15 cellular contexts compared by ENCODE assay signal in genomic region chr5:142512680-142513042, GRCh38.
A peak's percentile ranks its signal among the peaks of the same experiment; 100 is the strongest.
DNase-seq lines count a peak whose midpoint lies in the region; FAIRE-seq and TF ChIP-seq lines count a peak whose summit lies in the region.
"Had no signal": no experiment of that assay in that cellular context is flagged by ENCODE, and none has a peak within 500 bp of the region (broad histone marks: within the 10 kb centered on the region; RNA-seq: fewer than 3 reads in every experiment).

No MANE protein-coding gene starts in this region.

- no peak for FAIRE-seq in H1 (lab: Jason Lieb, UNC)

- H2AFZ ChIP-seq in H1 (ENCODE audit: low read length) (no peak overlapping the region), mesenchymal stem cell (ENCODE audit: low read depth, low read length) (no peak overlapping the region)

- H2BK15ac ChIP-seq in H1 (ENCODE audit: low read length) (0 out of 2 replicates have a peak overlapping the region, but pooled peaks have one; percentile 66), mesenchymal stem cell (ENCODE audit: low read depth, poor library complexity, severe bottlenecking) (peak overlapping the region; percentile 2)

- H3K79me1 ChIP-seq in H1 (ENCODE audit: low read depth, low read length) (no peaks in the 10 kb centered on the region), mesenchymal stem cell (replicated peaks; ENCODE audit: low read length, poor library complexity, severe bottlenecking) (no peaks in the 10 kb centered on the region)

- no peak overlapping the region; the same call in 1 of the 2 replicates for H2AK5ac ChIP-seq in H1 (ENCODE audit: low read depth, low read length)
- H2AK5ac ChIP-seq in mesenchymal stem cell (ENCODE audit: low read length, severe bottlenecking) = no peak overlapping the region

- no peak overlapping the region for H4K5ac ChIP-seq in H1 (ENCODE audit: insufficient read length, low read depth, low read length)

- H3K18ac ChIP-seq in H1 (ENCODE audit: extremely low read depth, low read length) (no peak overlapping the region), mesenchymal stem cell (ENCODE audit: low read depth in 1 of 2, low read length in 2 of 2) (peak overlapping the region; percentile 49 to 85)

- H3K4me1 ChIP-seq in H1 (replicated peaks in 1 of 4; ENCODE audit: control insufficient read depth in 3 of 4, insufficient read depth in 4 of 4, low read length in 3 of 4) (peaks cover 0 to 14% (median 3%) of the 10 kb centered on the region in 4 experiments; a peak in 2 of 7 replicates), mesenchymal stem cell (ENCODE audit: control insufficient read depth, insufficient read depth, low read depth, low read length) (peaks cover 19% of the 10 kb centered on the region)
- H3K4me1 ChIP-seq: uterus had no signal

- peak overlapping the region; percentile 20 for H3K27ac Mint-ChIP-seq in Calu3 (ENCODE audit: unreplicated experiment)
- no peak overlapping the region for H3K27ac Mint-ChIP-seq in activated T-cell treated with anti-CD3 and anti-CD28 coated beads, Interleukin-2, amount 50 U/mL, for 24 hours
- H3K27ac Mint-ChIP-seq: activated CD8-positive, alpha-beta T cell treated with anti-CD3 and anti-CD28 coated beads for 36 hours; activated naive CD4-positive, alpha-beta T cell treated with anti-CD3 and anti-CD28 coated beads, Interleukin-2, amount 50 U/mL, for 24 hours had no signal

- no peak overlapping the region for H3K4me3 ChIP-seq in H1 (ENCODE audit: extremely low read depth in 1 of 4, insufficient read depth in 2 of 4, low read depth in 3 of 4, low read length in 4 of 4)
- no peak overlapping the region for H3K4me3 ChIP-seq in mesenchymal stem cell (ENCODE audit: insufficient read depth in 1 of 2, low read depth in 1 of 2, low read length in 2 of 2)
- H3K4me3 ChIP-seq: BLaER1 treated with 17β-estradiol and CSF1 and Interleukin-3, amounts not matched to agents 10 nM and 100 nM; heart left ventricle; uterus had no signal

- H3K56ac ChIP-seq in H1 (replicated peaks; ENCODE audit: insufficient read length, low read depth, low read length) = no peak overlapping the region

- no peaks in the 10 kb centered on the region for H4K20me1 ChIP-seq in H1 (replicated peaks in 1 of 2; ENCODE audit: control insufficient read depth in 1 of 2, insufficient read depth in 2 of 2, low read length in 2 of 2)
- H4K20me1 ChIP-seq: BLaER1 treated with 17β-estradiol and CSF1 and Interleukin-3, amounts not matched to agents 10 nM and 100 nM had no signal

- TF ChIP-seq RAD21 in H1 (IDR thresholded peaks at IDR 0.05 in 1 of 2, conservative IDR thresholded peaks at IDR 0.05 in 1 of 2; ENCODE audit: low read depth in 2 of 2, low read length in 2 of 2) = no peak

- no peak overlapping the region for H2BK120ac ChIP-seq in H1 (replicated peaks; ENCODE audit: low read depth, low read length)
- H2BK120ac ChIP-seq in mesenchymal stem cell (ENCODE audit: low read depth, low read length) = peak overlapping the region; percentile 96

- H2BK5ac ChIP-seq in H1 (ENCODE audit: low read depth, low read length) (no peak overlapping the region), mesenchymal stem cell (ENCODE audit: low read depth, low read length, poor library complexity, severe bottlenecking) (no peak overlapping the region)

- peaks cover 16% of the 10 kb centered on the region for H3K36me3 Mint-ChIP-seq in Calu3 (ENCODE audit: insufficient read depth, unreplicated experiment)
- peaks cover 7% of the 10 kb centered on the region for H3K36me3 Mint-ChIP-seq in activated T-cell treated with anti-CD3 and anti-CD28 coated beads, Interleukin-2, amount 50 U/mL, for 24 hours (ENCODE audit: low read depth)

- no peaks in the 10 kb centered on the region for H3K79me2 ChIP-seq in H1 (ENCODE audit: control insufficient read depth in 1 of 2, insufficient read depth in 2 of 2, low read length in 2 of 2)

- no peaks in the 10 kb centered on the region for H3K27me3 ChIP-seq in H1 (replicated peaks in 1 of 4; ENCODE audit: control insufficient read depth in 3 of 4, extremely low read depth in 1 of 4, insufficient read depth in 3 of 4, low read length in 3 of 4)
- no peaks in the 10 kb centered on the region for H3K27me3 ChIP-seq in mesenchymal stem cell (ENCODE audit: control insufficient read depth in 1 of 2, insufficient read depth in 1 of 2, low read length in 2 of 2)
- H3K27me3 ChIP-seq: BLaER1 treated with 17β-estradiol and CSF1 and Interleukin-3, amounts not matched to agents 10 nM and 100 nM; heart left ventricle; uterus had no signal

- no peak overlapping the region for H3K27ac ChIP-seq in H1 (ENCODE audit: low read depth, low read length)
- H3K27ac ChIP-seq in mesenchymal stem cell (ENCODE audit: low read length, poor library complexity, severe bottlenecking) = peak overlapping the region; percentile 45
- H3K27ac ChIP-seq: BLaER1 treated with 17β-estradiol and CSF1 and Interleukin-3, amounts not matched to agents 10 nM and 100 nM; uterus had no signal

- peaks cover 7 to 8% of the 10 kb centered on the region in 2 experiments; a peak in 2 of 4 replicates for H3K9me3 ChIP-seq in H1 (ENCODE audit: insufficient read depth in 2 of 2, low read depth in 1 of 2, low read length in 1 of 2)
- H3K9me3 ChIP-seq in mesenchymal stem cell (ENCODE audit: control insufficient read depth, low read length) = peaks cover 3% of the 10 kb centered on the region

- H3K4ac ChIP-seq in H1 (replicated peaks; ENCODE audit: insufficient read length, low read depth, low read length) (no peak overlapping the region), mesenchymal stem cell (ENCODE audit: low read depth in 1 of 2, low read length in 2 of 2) (peak overlapping the region in 1 of 2 experiments; percentile 82)

- H3K23ac ChIP-seq in H1 (ENCODE audit: insufficient read length) (no peak overlapping the region), mesenchymal stem cell (ENCODE audit: low read length in 2 of 2) (no peak overlapping the region)

- H4K8ac ChIP-seq in H1 (ENCODE audit: extremely low read depth, insufficient read depth, low read length) (no peak overlapping the region; the same call in 1 of the 2 replicates), mesenchymal stem cell (ENCODE audit: low read length) (peak overlapping the region; percentile 74)

- H3K4me3 Mint-ChIP-seq in Calu3 (ENCODE audit: low read depth, unreplicated experiment) = peak overlapping the region; percentile 7
- no peak overlapping the region for H3K4me3 Mint-ChIP-seq in activated T-cell treated with anti-CD3 and anti-CD28 coated beads, Interleukin-2, amount 50 U/mL, for 24 hours
- H3K4me3 Mint-ChIP-seq: activated CD8-positive, alpha-beta T cell treated with anti-CD3 and anti-CD28 coated beads for 36 hours; activated naive CD4-positive, alpha-beta T cell treated with anti-CD3 and anti-CD28 coated beads, Interleukin-2, amount 50 U/mL, for 24 hours had no signal

- H3K36me3 ChIP-seq in H1 (ENCODE audit: control insufficient read depth in 2 of 4, insufficient read depth in 4 of 4, low read length in 3 of 4) = no peaks in the 10 kb centered on the region
- H3K36me3 ChIP-seq in mesenchymal stem cell (ENCODE audit: control insufficient read depth in 1 of 2, insufficient read depth in 2 of 2, low read depth in 1 of 2, low read length in 2 of 2) = peaks cover 0 to 10% of the 10 kb centered on the region in 2 experiments
- H3K36me3 ChIP-seq: BLaER1 treated with 17β-estradiol and CSF1 and Interleukin-3, amounts not matched to agents 10 nM and 100 nM; heart left ventricle; uterus had no signal

- H3K27me3 Mint-ChIP-seq in Calu3 (ENCODE audit: unreplicated experiment) = no peaks in the 10 kb centered on the region
- H3K27me3 Mint-ChIP-seq in activated T-cell treated with anti-CD3 and anti-CD28 coated beads, Interleukin-2, amount 50 U/mL, for 24 hours = no peaks in the 10 kb centered on the region
- H3K27me3 Mint-ChIP-seq: activated naive CD4-positive, alpha-beta T cell treated with anti-CD3 and anti-CD28 coated beads, Interleukin-2, amount 50 U/mL, for 24 hours had no signal

- no peak overlapping the region for H2BK20ac ChIP-seq in H1 (ENCODE audit: low read length)

- H3K4me2 ChIP-seq in H1 (ENCODE audit: insufficient read depth in 1 of 2, low read depth in 2 of 2, low read length in 2 of 2) (no peak overlapping the region), mesenchymal stem cell (ENCODE audit: low read length, poor library complexity, severe bottlenecking) (no peak overlapping the region)
- H3K4me2 ChIP-seq: BLaER1 treated with 17β-estradiol and CSF1 and Interleukin-3, amounts not matched to agents 10 nM and 100 nM had no signal

- H4K91ac ChIP-seq in H1 (replicated peaks; ENCODE audit: insufficient read length, low read length) = no peak overlapping the region
- peak overlapping the region; percentile 98 for H4K91ac ChIP-seq in mesenchymal stem cell (ENCODE audit: low read length)

- TF ChIP-seq CTCF in Calu3 (IDR thresholded peaks at IDR 0.05; ENCODE audit: unreplicated experiment) (no peak), H1 (IDR thresholded peaks at IDR 0.05; ENCODE audit: control extremely low read depth in 1 of 3, insufficient read depth in 1 of 3, low read depth in 1 of 3, low read length in 3 of 3) (no peak)

- no TSS peak for BruUV-seq in Calu3 (replicated peaks; lab: Mats Ljungman, UMichigan)

- WGBS in H1 (ENCODE audit: extremely low coverage in 1 of 2, insufficient coverage in 1 of 2, insufficient read length in 1 of 2, insufficient replicate concordance in 2 of 2, low coverage in 1 of 2, low lambda C conversion rate in 2 of 2, missing lambda C conversion rate in 1 of 2), 2 experiments = 87% methylated on average over 5 of the region's 5 CpGs; no CpG with 5 or more reads in 1 of the 2 experiments
- WGBS in mesenchymal stem cell = 12% methylated on average over 5 of the region's 5 CpGs

- no peak for TF ChIP-seq POLR2A in H1 (IDR thresholded peaks at IDR 0.05; ENCODE audit: control extremely low read depth in 1 of 2, low read depth in 2 of 2, low read length in 2 of 2)

- POLR2A ChIA-PET in H1 (lab: Charles Lee; ENCODE audit: partially characterized antibody) = interaction anchor here (1.5 kb wide), 1 partner anchor 185 kb away, joined by 3 read pairs; no protein-coding TSS in a partner anchor

- H3K23me2 ChIP-seq in H1 (ENCODE audit: low read depth, low read length) = no peaks in the 10 kb centered on the region

- intact Hi-C loops in Calu3 (cut with micrococcal nuclease; ENCODE audit: unreplicated experiment) = no loop called here

- H3K9ac ChIP-seq in H1 (replicated peaks in 1 of 4; ENCODE audit: extremely low read depth in 1 of 4, low read depth in 3 of 4, low read length in 3 of 4) (no peak overlapping the region), mesenchymal stem cell (ENCODE audit: low read length) (no peak overlapping the region)
- H3K9ac ChIP-seq: BLaER1 treated with 17β-estradiol and CSF1 and Interleukin-3, amounts not matched to agents 10 nM and 100 nM had no signal

- peaks cover 11% of the 10 kb centered on the region for H3K9me3 Mint-ChIP-seq in Calu3 (ENCODE audit: low read depth, unreplicated experiment)
- H3K9me3 Mint-ChIP-seq in activated T-cell treated with anti-CD3 and anti-CD28 coated beads, Interleukin-2, amount 50 U/mL, for 24 hours = peaks cover 12% of the 10 kb centered on the region

- peaks cover 50% of the 10 kb centered on the region for H3K4me1 Mint-ChIP-seq in Calu3 (ENCODE audit: low read depth, unreplicated experiment)
- H3K4me1 Mint-ChIP-seq in activated T-cell treated with anti-CD3 and anti-CD28 coated beads, Interleukin-2, amount 50 U/mL, for 24 hours (ENCODE audit: low read depth) = peaks cover 28% of the 10 kb centered on the region

- H2BK12ac ChIP-seq in H1 (ENCODE audit: low read depth, low read length) = no peak overlapping the region
- peak overlapping the region in 1 of 2 experiments; percentile 91 for H2BK12ac ChIP-seq in mesenchymal stem cell (ENCODE audit: low read length in 2 of 2)

- no peak for TF ChIP-seq EP300 in H1 (IDR thresholded peaks at IDR 0.05; ENCODE audit: borderline replicate concordance in 1 of 2, low read depth in 2 of 2, low read length in 2 of 2)

- CTCF ChIA-PET in Calu3 (lab: Charles Lee) = no interaction called here
- CTCF ChIA-PET in H1 (lab: Charles Lee; ENCODE audit: partially characterized antibody) = interaction anchor here (0.7 to 1.0 kb wide), 2 partner anchors 10 to 18 kb away, joined by 3 read pairs; no protein-coding TSS in a partner anchor

- H3K14ac ChIP-seq in H1 (ENCODE audit: insufficient read length) (no peak overlapping the region), mesenchymal stem cell (ENCODE audit: low read length in 2 of 2) (no peak overlapping the region)

- DNase-seq in Calu3 (peak; percentile 64), NCI-H226 (peak; percentile 74), H1 (ENCODE audit: low read depth in 1 of 2, low spot score in 2 of 2) (no peak), mesenchymal stem cell (peak; percentile 93), KG1 (lab: John Stamatoyannopoulos, UW) (no peak), ureter (ENCODE audit: low spot score) (no peak)
- no peak for DNase-seq in activated CD4-positive, alpha-beta T cell treated with anti-CD3 and anti-CD28 coated beads for 1 hour
- DNase-seq in activated T-cell treated with anti-CD3 and anti-CD28 coated beads, Interleukin-2, amount 50 U/mL, for 24 hours = no peak
- DNase-seq: activated CD8-positive, alpha-beta T cell treated with anti-CD3 and anti-CD28 coated beads for 36 hours; NCI-H2081; T-helper 1 cell had no signal

Comparison
In these comparisons a context has a peak if more than half of its experiments do, and no peak if none do; other contexts are left out.
1. DNase-seq: peak in Calu3 (single experiment), NCI-H226 (single experiment) and mesenchymal stem cell (single experiment); none in H1 (0 of 2), activated CD4-positive, alpha-beta T cell treated with anti-CD3 and anti-CD28 coated beads for 1 hour (single experiment), KG1 (single experiment), ureter (single experiment) and activated T-cell treated with anti-CD3 and anti-CD28 coated beads, Interleukin-2, amount 50 U/mL, for 24 hours (single experiment).